In the genomic region with DNA sequence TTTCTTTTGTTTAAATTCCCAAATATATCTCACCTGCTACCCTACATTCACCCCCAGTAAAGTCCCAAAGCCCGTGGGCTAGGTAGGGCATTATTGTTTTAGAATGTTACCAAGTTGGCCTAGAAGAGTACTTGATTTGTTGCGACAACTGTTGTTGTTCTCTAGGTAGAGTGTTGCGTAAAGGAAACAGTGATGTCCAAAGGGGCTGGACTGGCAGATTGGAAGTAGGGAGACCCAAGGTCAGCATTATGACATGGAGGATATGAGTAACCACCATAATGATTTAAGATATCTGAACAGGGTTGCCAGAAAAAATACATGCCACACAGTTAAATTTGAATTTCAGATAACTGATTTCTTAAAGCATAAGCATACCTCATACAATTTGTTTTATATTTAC, we compare ENCODE assay signal across 27 cellular contexts. TPM values are rescaled to one million over a fixed set of nuclear protein-coding genes. Genes with fewer than 3 reads are reported as not detected.
DNase-seq lines count a peak whose midpoint lies in the region; ATAC-seq and TF ChIP-seq lines count a peak whose summit lies in the region.
"Had no signal": no experiment of that assay in that cellular context is flagged by ENCODE, and none has a peak within 500 bp of the region (broad histone marks: within the 10 kb centered on the region; RNA-seq: fewer than 3 reads in every experiment).

No MANE protein-coding gene starts in this region.

- peak overlapping the region; percentile 28 for H3K27ac ChIP-seq in brain microvascular endothelial cell
- H3K27ac ChIP-seq: ascending aorta, prostate gland, WERI-Rb-1 had no signal

- peak; percentile 42 for DNase-seq in NOMO-1 treated with DMSO at 0.1 percent for 48 hours (lab: John Stamatoyannopoulos, UW; ENCODE audit: unreplicated experiment)
- no peak for DNase-seq in NOMO-1 treated with dmso at 0.1 percent for 144 hours (lab: John Stamatoyannopoulos, UW; ENCODE audit: unreplicated experiment)
- DNase-seq in brain microvascular endothelial cell = peak; percentile 90
- DNase-seq in fibroblast of villous mesenchyme (ENCODE audit: low read depth) = peak; percentile 9
- DNase-seq in stromal cell of bone marrow (ENCODE audit: low read depth) = peak; percentile 43
- no peak for DNase-seq in dedifferentiated amniotic fluid mesenchymal stem cell (ENCODE audit: extremely low spot score)
- DNase-seq: 8988T; activated CD4-positive, alpha-beta T cell treated with anti-CD3 and anti-CD28 coated beads, Interleukin-2, amount 10 ng/mL, durations not matched to agents 7 days and 5 days; AML-193; CD8-positive, alpha-beta T cell; DMS153; effector CD4-positive, alpha-beta T cell; erythroblast; GF-D8; GOT3; kidney glomerular epithelial cell; NCI-H1092 treated with DMSO at 0.1 percent for 48 hours; NCI-H446; Right ventricle myocardium superior; small intestine; stimulated activated CD4-positive, alpha-beta T cell treated with anti-CD3 and anti-CD28 coated beads, Interleukin-1b, Interleukin-23, amount 100 ng/mL, for 48 hours; T-helper 9 cell; WERI-Rb-1 had no signal

- ATAC-seq in HG02885 (IDR thresholded peaks at IDR 0.05; ENCODE audit: poor library complexity, unreplicated experiment) (no peak), HG03439 (IDR thresholded peaks at IDR 0.05; ENCODE audit: unreplicated experiment) (no peak)
- ATAC-seq: CD8-positive, alpha-beta T cell had no signal

- in situ Hi-C loops in brain microvascular endothelial cell (cut with HindIII; ENCODE audit: low pct_ligation_motif_present, low sequenced_read_pairs) = no loop called here

- H3K27me3 ChIP-seq in brain microvascular endothelial cell (replicated peaks) = no peaks in the 10 kb centered on the region
- H3K27me3 ChIP-seq: ascending aorta had no signal

- no peaks in the 10 kb centered on the region for H3K36me3 ChIP-seq in brain microvascular endothelial cell (replicated peaks)
- H3K36me3 ChIP-seq: ascending aorta, prostate gland, WERI-Rb-1 had no signal

- H3K4me3 ChIP-seq in brain microvascular endothelial cell (ENCODE audit: low read depth, low read length) (no peak overlapping the region), fibroblast of villous mesenchyme (ENCODE audit: low read depth, low read length) (no peak overlapping the region)
- H3K4me3 ChIP-seq: ascending aorta, prostate gland had no signal

- TF ChIP-seq CTCF in brain microvascular endothelial cell (IDR thresholded peaks at IDR 0.05; ENCODE audit: low read depth, low read length, missing control alignments) = no peak
- no peak for TF ChIP-seq CTCF in fibroblast of villous mesenchyme (IDR thresholded peaks at IDR 0.05; ENCODE audit: insufficient read depth, low read depth, low read length)

RNA-seq across cellular contexts. Expression of a gene that starts 39.2 kb away (rescaled TPM):
- total RNA-seq in fibroblast of villous mesenchyme = under 0.01 TPM in 1 of 2 replicates, not detected in the other
- total RNA-seq: activated CD4-positive, alpha-beta T cell treated with anti-CD3 and anti-CD28 coated beads, Interleukin-2, amount 10 ng/mL, durations not matched to agents 7 days and 5 days; ascending aorta; CD8-positive, alpha-beta T cell had no signal

Comparison
In these comparisons a context has a peak if more than half of its experiments do, and no peak if none do; other contexts are left out.
1. DNase-seq: peak in NOMO-1 treated with DMSO at 0.1 percent for 48 hours (single experiment), brain microvascular endothelial cell (single experiment), fibroblast of villous mesenchyme (single experiment) and stromal cell of bone marrow (single experiment); none in NOMO-1 treated with dmso at 0.1 percent for 144 hours (single experiment) and dedifferentiated amniotic fluid mesenchymal stem cell (single experiment).